ENCODE assay signal across 20 cellular contexts in the genomic region with DNA sequence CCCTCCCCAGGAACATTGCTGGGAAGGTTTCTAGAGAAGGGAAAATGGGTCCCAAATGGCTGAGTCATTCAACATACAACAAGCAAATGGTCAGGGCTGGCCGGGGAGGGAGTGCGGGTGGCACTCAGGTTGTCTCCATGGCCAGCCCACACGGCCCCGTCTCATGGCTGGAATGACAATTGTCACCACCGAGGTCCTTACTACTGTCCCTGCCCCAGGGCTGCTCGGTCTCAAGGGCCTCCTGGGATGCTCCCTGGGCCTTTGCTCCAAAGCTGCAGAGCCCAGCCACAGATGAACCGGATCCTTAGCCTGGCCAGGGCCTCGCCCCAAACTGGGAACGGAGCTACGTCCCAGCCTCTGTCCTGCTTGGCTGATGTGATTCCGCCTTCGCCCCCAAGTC.
"Had no signal": no experiment of that assay in that cellular context is flagged by ENCODE, and none has a peak within 500 bp of the region (broad histone marks: within the 10 kb centered on the region; RNA-seq: fewer than 3 reads in every experiment).

No MANE protein-coding gene starts in this region.

- H3K36me3 Mint-ChIP-seq: activated naive CD8-positive, alpha-beta T cell treated with anti-CD3 and anti-CD28 coated beads, Interleukin-2, amount 10 ng/mL, durations not matched to agents 7 days and 5 days; natural killer cell treated with Interleukin-12 subunit alpha and Interleukin-12 subunit beta and Interleukin-15 and Interleukin-18, amount 100 ng/mL, for 72 hours; WTC11 had no signal

- H3K27me3 ChIP-seq: upper lobe of right lung had no signal

- H3K36me3 ChIP-seq: left lung, spleen, upper lobe of right lung had no signal

- H3K4me3 ChIP-seq: left lung, spleen, upper lobe of right lung had no signal

- H3K4me3 Mint-ChIP-seq: activated CD4-positive, alpha-beta T cell treated with anti-CD3 and anti-CD28 coated beads for 36 hours; activated naive CD4-positive, alpha-beta T cell treated with anti-CD3 and anti-CD28 coated beads for 36 hours; activated naive CD8-positive, alpha-beta T cell treated with anti-CD3 and anti-CD28 coated beads, Interleukin-2, amount 10 ng/mL, durations not matched to agents 7 days and 5 days; activated T-cell treated with anti-CD3 and anti-CD28 coated beads, Interleukin-2, amount 50 U/mL, for 72 hours; natural killer cell treated with Interleukin-12 subunit alpha and Interleukin-12 subunit beta and Interleukin-15 and Interleukin-18, amount 100 ng/mL, for 72 hours; WTC11 had no signal

- ATAC-seq: activated CD4-positive, alpha-beta T cell treated with anti-CD3 and anti-CD28 coated beads for 36 hours; activated T-cell treated with anti-CD3 and anti-CD28 coated beads, Interleukin-2, amount 50 U/mL, for 72 hours; left lung; upper lobe of right lung; WTC11 had no signal

- H3K27ac ChIP-seq: epithelial cell of prostate, left lung, parathyroid adenoma, spleen, upper lobe of right lung had no signal

- H3K9me3 ChIP-seq: left lung, spleen, upper lobe of right lung had no signal

- H3K4me1 ChIP-seq: left lung, parathyroid adenoma, spleen, upper lobe of right lung had no signal

- DNase-seq: activated CD4-positive, alpha-beta T cell treated with anti-CD3 and anti-CD28 coated beads for 36 hours; activated CD4-positive, alpha-beta T cell treated with anti-CD3 and anti-CD28 coated beads, Interleukin-2, amount 50 U/mL, for 4 hours; activated effector memory CD4-positive, alpha-beta T cell treated with Interleukin-2 at 50 U/mL for 16 hours; activated naive CD4-positive, alpha-beta T cell treated with anti-CD3 and anti-CD28 coated beads for 36 hours; activated naive CD8-positive, alpha-beta T cell treated with anti-CD3 and anti-CD28 coated beads, Interleukin-2, amount 10 ng/mL, durations not matched to agents 7 days and 5 days; activated T-cell treated with anti-CD3 and anti-CD28 coated beads, Interleukin-2, amount 50 U/mL, for 72 hours; amygdala; cortex of kidney; foreskin fibroblast; kidney; left lung; spleen; stimulated activated CD4-positive, alpha-beta T cell treated with anti-CD3 and anti-CD28 coated beads, Interleukin-4, amount 100 ng/mL, for 1 hour; stimulated activated naive CD4-positive, alpha-beta T cell; T-helper 9 cell; upper lobe of right lung had no signal

- H3K27ac Mint-ChIP-seq: activated CD4-positive, alpha-beta T cell treated with anti-CD3 and anti-CD28 coated beads for 36 hours; activated naive CD4-positive, alpha-beta T cell treated with anti-CD3 and anti-CD28 coated beads for 36 hours; activated naive CD8-positive, alpha-beta T cell treated with anti-CD3 and anti-CD28 coated beads, Interleukin-2, amount 10 ng/mL, durations not matched to agents 7 days and 5 days; natural killer cell treated with Interleukin-12 subunit alpha and Interleukin-12 subunit beta and Interleukin-15 and Interleukin-18, amount 100 ng/mL, for 72 hours; WTC11 had no signal

- H3K9me3 Mint-ChIP-seq: activated naive CD4-positive, alpha-beta T cell treated with anti-CD3 and anti-CD28 coated beads for 36 hours; activated naive CD8-positive, alpha-beta T cell treated with anti-CD3 and anti-CD28 coated beads, Interleukin-2, amount 10 ng/mL, durations not matched to agents 7 days and 5 days; activated T-cell treated with anti-CD3 and anti-CD28 coated beads, Interleukin-2, amount 50 U/mL, for 72 hours; natural killer cell treated with Interleukin-12 subunit alpha and Interleukin-12 subunit beta and Interleukin-15 and Interleukin-18, amount 100 ng/mL, for 72 hours; WTC11 had no signal

- H3K4me1 Mint-ChIP-seq: activated CD4-positive, alpha-beta T cell treated with anti-CD3 and anti-CD28 coated beads for 36 hours; activated naive CD8-positive, alpha-beta T cell treated with anti-CD3 and anti-CD28 coated beads, Interleukin-2, amount 10 ng/mL, durations not matched to agents 7 days and 5 days had no signal
